ENCODE assay signal across 8 cellular contexts in genomic region chr3:111667621-111668239, GRCh38. TPM values are rescaled to one million over a fixed set of nuclear protein-coding genes. Genes with fewer than 3 reads are reported as not detected.
DNase-seq lines count a peak whose midpoint lies in the region; ATAC-seq and TF ChIP-seq lines count a peak whose summit lies in the region.

No MANE protein-coding gene starts in this region.

- no peak overlapping the region for H3K4me3 ChIP-seq in Jurkat, Clone E6-1 (ENCODE audit: low read length)
- no peak overlapping the region for H3K4me3 ChIP-seq in fibroblast of the aortic adventitia (ENCODE audit: low read depth, low read length)

- DNase-seq in CMK (ENCODE audit: low read depth), result peak; percentile 63
- DNase-seq in Jurkat, Clone E6-1 (ENCODE audit: low read depth, low spot score), result peak; percentile 98
- DNase-seq in activated CD8-positive, alpha-beta memory T cell treated with anti-CD3 and anti-CD28 coated beads for 24 hours, result peak; percentile 71
- DNase-seq in fibroblast of the aortic adventitia (ENCODE audit: low read depth), result peak; percentile 63
- DNase-seq in stimulated activated CD4-positive, alpha-beta T cell treated with anti-CD3 and anti-CD28 coated beads, Interleukin-4, amount 100 ng/mL, for 4 hours, result peak; percentile 33 to 80
- DNase-seq in GM03348 (ENCODE audit: low spot score), result no peak
- no peak for DNase-seq in DMS 273 treated with DMSO at 0.1 percent for 48 hours (lab: John Stamatoyannopoulos, UW)

- no peak for TF ChIP-seq CTCF in fibroblast of the aortic adventitia (IDR thresholded peaks at IDR 0.05; ENCODE audit: insufficient read depth, low read length)

- peak; percentile 97 for ATAC-seq in GM21526 (IDR thresholded peaks at IDR 0.05; ENCODE audit: low FRiP score, unreplicated experiment)

RNA-seq across cellular contexts. Expression of gene PLCXD2, which starts 6.7 kb away (rescaled TPM):
- polyA plus RNA-seq in Jurkat, Clone E6-1 (2012; ENCODE audit: insufficient read depth, insufficient read length), result 1.6 TPM
- total RNA-seq in fibroblast of the aortic adventitia (ENCODE audit: low replicate concordance), result 3.2 TPM in 1 of 2 replicates, not detected in the other

Comparison
In these comparisons a context has a peak if more than half of its experiments do, and no peak if none do; other contexts are left out.
1. DNase-seq: peak in CMK (single experiment), Jurkat, Clone E6-1 (single experiment), activated CD8-positive, alpha-beta memory T cell treated with anti-CD3 and anti-CD28 coated beads for 24 hours (single experiment), fibroblast of the aortic adventitia (single experiment) and stimulated activated CD4-positive, alpha-beta T cell treated with anti-CD3 and anti-CD28 coated beads, Interleukin-4, amount 100 ng/mL, for 4 hours (2 of 2); none in GM03348 (single experiment) and DMS 273 treated with DMSO at 0.1 percent for 48 hours (single experiment).